In the genomic region with DNA sequence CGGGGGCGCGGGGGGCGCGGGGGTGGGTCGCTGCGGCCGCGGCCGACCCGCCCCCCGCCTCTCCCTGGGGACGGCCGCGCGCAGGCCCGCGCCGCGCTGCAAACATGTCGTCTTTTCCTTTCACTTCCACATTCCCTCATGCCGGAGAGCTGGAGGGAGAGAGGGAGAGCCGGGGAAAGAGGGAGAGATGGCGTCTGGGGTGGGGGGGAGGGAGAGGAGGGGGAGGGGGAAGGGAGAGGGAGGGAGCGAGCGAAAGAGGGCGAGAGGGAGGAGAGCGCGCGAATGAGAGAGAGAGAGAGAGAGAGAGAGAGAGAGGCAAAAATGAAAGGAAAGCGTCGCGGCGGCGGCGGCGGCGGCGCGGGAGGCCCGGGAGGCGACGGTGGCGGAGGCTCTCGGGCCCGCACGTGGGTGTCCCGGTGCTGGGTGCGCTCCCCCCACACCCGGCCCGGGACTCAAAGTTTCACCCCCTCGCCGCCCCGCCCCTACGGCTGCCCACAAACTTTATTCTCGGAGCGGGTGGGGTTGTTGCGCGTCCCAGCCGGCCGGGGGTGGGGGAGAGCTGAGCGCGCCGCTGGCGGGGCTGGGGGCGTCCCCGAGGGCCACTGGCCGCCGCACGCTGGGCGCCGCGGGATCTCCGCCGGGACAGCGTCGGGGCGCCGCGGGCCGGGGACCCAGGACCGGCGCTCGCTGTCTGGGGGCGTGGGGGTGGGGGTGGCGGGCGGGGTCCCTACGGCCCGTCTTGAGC, we compare ENCODE assay signal across 8 cellular contexts. TPM values are rescaled to one million over a fixed set of nuclear protein-coding genes. Genes with fewer than 3 reads are reported as not detected.
A peak's percentile ranks its signal among the peaks of the same experiment; 100 is the strongest.
DNase-seq lines count a peak whose midpoint lies in the region; ATAC-seq, FAIRE-seq and TF ChIP-seq lines count a peak whose summit lies in the region.

No MANE protein-coding gene starts in this region.

- H3K27me3 Mint-ChIP-seq in Calu3 (ENCODE audit: unreplicated experiment): no peaks in the 10 kb centered on the region

- H3K27me3 ChIP-seq in endothelial cell of umbilical vein (ENCODE audit: control insufficient read depth in 2 of 2, insufficient read depth in 2 of 2, low read length in 2 of 2): no peaks in the 10 kb centered on the region

- H3K9me3 ChIP-seq in endothelial cell of umbilical vein (replicated peaks; ENCODE audit: control insufficient read depth, insufficient read depth, low read length): no peaks in the 10 kb centered on the region

- POLR2A ChIA-PET in endothelial cell of umbilical vein (lab: Charles Lee): interaction anchor here (0.7 kb wide), 1 partner anchor 18 kb away, joined by 3 read pairs; no protein-coding TSS in a partner anchor

- H3K9me1 ChIP-seq in endothelial cell of umbilical vein (replicated peaks; ENCODE audit: control insufficient read depth, extremely low read depth, insufficient read depth, low read length): no peaks in the 10 kb centered on the region

- FAIRE-seq in endothelial cell of umbilical vein (lab: Jason Lieb, UNC): no peak

- peaks cover 29% of the 10 kb centered on the region for H3K36me3 Mint-ChIP-seq in Calu3 (ENCODE audit: insufficient read depth, unreplicated experiment)

- no peak for TF ChIP-seq POLR2A in endothelial cell of umbilical vein (IDR thresholded peaks at IDR 0.05; ENCODE audit: low read depth, low read length)

- H3K9ac ChIP-seq in endothelial cell of umbilical vein (replicated peaks; ENCODE audit: extremely low read depth, insufficient read depth, low read length): peak overlapping the region; percentile 64

- no peaks in the 10 kb centered on the region for H3K9me3 Mint-ChIP-seq in Calu3 (ENCODE audit: low read depth, unreplicated experiment)

- H3K4me3 ChIP-seq in endothelial cell of umbilical vein (replicated peaks in 1 of 3; ENCODE audit: insufficient read depth in 1 of 3, low read depth in 1 of 3, low read length in 3 of 3): peak overlapping the region; percentile 62 to 80 (median 63)

- CTCF ChIA-PET in Calu3 (lab: Charles Lee): interaction anchor here (0.6 to 0.7 kb wide), 2 partner anchors 53 to 117 kb away, joined by 3 to 4 read pairs; no protein-coding TSS in a partner anchor
- CTCF ChIA-PET in endothelial cell of umbilical vein (lab: Charles Lee): interaction anchor here (0.6 to 4.1 kb wide), 7 partner anchors 18 to 252 kb away, joined by 3 to 22 read pairs (median 4); partner anchors contain the start of genes AP3S2 and ARPIN

- TF ChIP-seq CTCF in Calu3 (IDR thresholded peaks at IDR 0.05; ENCODE audit: unreplicated experiment) (no peak), endothelial cell of umbilical vein (IDR thresholded peaks at IDR 0.05; ENCODE audit: extremely low read depth in 1 of 2, insufficient read depth in 1 of 2, low read depth in 1 of 2, low read length in 2 of 2) (no peak)

- H2AFZ ChIP-seq in endothelial cell of umbilical vein (ENCODE audit: low read depth, low read length): peak overlapping the region; percentile 20

- DNase-seq in Calu3 (peak; percentile 61), NCI-H69 (lab: John Stamatoyannopoulos, UW) (peak; percentile 64), endothelial cell of umbilical vein (ENCODE audit: low read depth, low spot score) (no peak), midbrain (lab: John Stamatoyannopoulos, UW) (peak; percentile 49)
- peak; percentile 75 for DNase-seq in activated CD8-positive, alpha-beta memory T cell treated with anti-CD3 and anti-CD28 coated beads, Interleukin-2, amount 50 U/mL, for 48 hours
- DNase-seq in stimulated activated CD8-positive, alpha-beta memory T cell treated with anti-CD3 and anti-CD28 coated beads, Interleukin-7, amount 100 ng/mL, for 1 hour (ENCODE audit: low read depth in 2 of 2): peak; percentile 21 to 27

- peak; percentile 33 for ATAC-seq in GM21786 (IDR thresholded peaks at IDR 0.05; ENCODE audit: unreplicated experiment)
- no peak for ATAC-seq in HG03442 (IDR thresholded peaks at IDR 0.05; ENCODE audit: unreplicated experiment)

- peak overlapping the region; percentile 71 for H3K4me3 Mint-ChIP-seq in Calu3 (ENCODE audit: low read depth, unreplicated experiment)

- H3K4me2 ChIP-seq in endothelial cell of umbilical vein (ENCODE audit: insufficient read depth, low read length): no peak overlapping the region

- H3K4me1 ChIP-seq in endothelial cell of umbilical vein (ENCODE audit: control insufficient read depth, extremely low read depth, insufficient read depth, low read length): peaks cover 52% of the 10 kb centered on the region

- H3K79me2 ChIP-seq in endothelial cell of umbilical vein (ENCODE audit: control insufficient read depth, insufficient read depth, low read length): peaks cover 39% of the 10 kb centered on the region

- peak overlapping the region; percentile 81 for H3K27ac Mint-ChIP-seq in Calu3 (ENCODE audit: unreplicated experiment)

- dilution Hi-C loops in endothelial cell of umbilical vein (cut with MboI; ENCODE audit: extremely low pct_ligation_motif_present, low sequenced_read_pairs): no loop called here

- no peaks in the 10 kb centered on the region for H4K20me1 ChIP-seq in endothelial cell of umbilical vein (replicated peaks; ENCODE audit: control insufficient read depth, extremely low read depth, insufficient read depth, low read length)

- BruUV-seq in Calu3 (replicated peaks; lab: Mats Ljungman, UMichigan): no TSS peak
- no TSS peak for BruUV-seq in endothelial cell of umbilical vein (replicated peaks; lab: Mats Ljungman, UMichigan)

- intact Hi-C loops in Calu3 (cut with micrococcal nuclease; ENCODE audit: unreplicated experiment): loop anchor here (10.0 kb wide), 1 partner anchor 53 kb away; no protein-coding TSS in a partner anchor
- intact Hi-C loops in endothelial cell of umbilical vein (cut with micrococcal nuclease): loop anchor here (1.0 to 5.0 kb wide), 2 partner anchors 33 to 90 kb away; partner anchors contain the start of gene ARPIN

- no peak overlapping the region for H3K27ac ChIP-seq in endothelial cell of umbilical vein (ENCODE audit: insufficient read depth, low read depth, low read length)

- peaks cover 0 to 2% of the 10 kb centered on the region in 2 experiments for H3K36me3 ChIP-seq in endothelial cell of umbilical vein (ENCODE audit: control insufficient read depth in 2 of 2, extremely low read depth in 1 of 2, insufficient read depth in 2 of 2, low read length in 2 of 2)

- H3K4me1 Mint-ChIP-seq in Calu3 (ENCODE audit: low read depth, unreplicated experiment): peaks cover 37% of the 10 kb centered on the region

TF ChIP-seq in endothelial cell of umbilical vein, 7 proteins besides CTCF, POLR2A, EP300 and RAD21:
- TF ChIP-seq POLR2AphosphoS5 (IDR thresholded peaks at IDR 0.05; ENCODE audit: insufficient read depth, low read depth, low read length) (peak; percentile 52), FOS (IDR thresholded peaks at IDR 0.05; ENCODE audit: borderline replicate concordance, insufficient read depth, low read length) (no peak), GATA2 (IDR thresholded peaks at IDR 0.05; ENCODE audit: insufficient read depth, insufficient read length, low read depth, low read length) (no peak)
- TF ChIP-seq, protein P1, sequence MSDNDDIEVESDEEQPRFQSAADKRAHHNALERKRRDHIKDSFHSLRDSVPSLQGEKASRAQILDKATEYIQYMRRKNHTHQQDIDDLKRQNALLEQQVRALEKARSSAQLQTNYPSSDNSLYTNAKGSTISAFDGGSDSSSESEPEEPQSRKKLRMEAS (IDR thresholded peaks at IDR 0.05; ENCODE audit: insufficient read depth, insufficient read length): no peak

RNA-seq across cellular contexts. Expression of gene ZNF710, which starts 0.7 kb away (rescaled TPM):
- total RNA-seq in Calu3 (2022) (14.3 and 15.4 TPM in 2 replicates), endothelial cell of umbilical vein (31.8 and 32.4 TPM in 2 replicates)
- 8.9 and 9.2 TPM in 2 replicates for polyA plus RNA-seq in endothelial cell of umbilical vein
- 7.3 and 7.6 TPM in 2 replicates for polyA plus RNA-seq in endothelial cell of umbilical vein (2011; cell fraction: cytosol; rRNA removed)
- polyA plus RNA-seq in endothelial cell of umbilical vein (2011; cell fraction: nucleus; rRNA removed): 14.7 and 15.4 TPM in 2 replicates
- 13.5 and 14.2 TPM in 2 replicates for polyA plus RNA-seq in endothelial cell of umbilical vein (2012)
- 13.1 and 14.1 TPM in 2 replicates for polyA minus RNA-seq in endothelial cell of umbilical vein
- polyA minus RNA-seq in endothelial cell of umbilical vein (2011; cell fraction: cytosol; rRNA and poly(A)+ RNA removed): 5.4 TPM
- polyA minus RNA-seq in endothelial cell of umbilical vein (2011; cell fraction: nucleus; rRNA and poly(A)+ RNA removed): 11.5 and 14.6 TPM in 2 replicates
